In the genomic region with DNA sequence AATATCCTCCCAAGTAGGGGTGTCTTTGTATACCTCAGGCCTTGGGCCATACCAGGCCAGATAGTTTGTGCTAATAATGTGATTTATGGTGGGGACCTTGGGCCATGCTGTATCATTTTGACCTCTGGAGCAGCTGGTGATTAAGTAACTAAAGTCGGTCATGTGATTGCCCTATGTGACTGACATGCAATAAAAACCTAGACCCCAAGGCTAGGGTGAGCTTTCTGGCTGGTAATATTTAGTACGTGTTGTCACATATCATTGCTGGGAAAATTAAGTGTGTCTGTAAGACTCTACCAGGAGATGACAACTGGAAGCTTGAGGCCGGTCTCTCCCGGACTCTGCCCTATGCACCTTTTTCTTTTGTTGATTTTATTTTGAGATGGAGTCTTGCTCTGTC, we compare ENCODE assay signal across 2 cellular contexts.
TF ChIP-seq lines count a peak whose summit lies in the region.

No MANE protein-coding gene starts in this region.

TF ChIP-seq in liver, 16 proteins besides CTCF, POLR2A, EP300 and RAD21:
- TF ChIP-seq NR2F2 (IDR thresholded peaks at IDR 0.05) (no peak), HNF4G (IDR thresholded peaks at IDR 0.05) (peak; percentile 32), ZBTB33 (IDR thresholded peaks at IDR 0.05) (peak; percentile 65), HNF4A (conservative IDR thresholded peaks at IDR 0.05) (peak; percentile 78 to 79), TAF1 (conservative IDR thresholded peaks at IDR 0.05) (peak; percentile 93), SP1 (IDR thresholded peaks at IDR 0.05) (peak; percentile 75), FOXA2 (IDR thresholded peaks at IDR 0.05) (peak; percentile 26), JUND (IDR thresholded peaks at IDR 0.05) (no peak), ATF3 (IDR thresholded peaks at IDR 0.05) (no peak), YY1 (IDR thresholded peaks at IDR 0.05) (peak; percentile 80), RXRA (IDR thresholded peaks at IDR 0.05) (peak; percentile 83 to 86), GABPA (IDR thresholded peaks at IDR 0.05 in 1 of 2, conservative IDR thresholded peaks at IDR 0.05 in 1 of 2) (no peak), REST (IDR thresholded peaks at IDR 0.05) (peak; percentile 91)
- TF ChIP-seq, protein P1, sequence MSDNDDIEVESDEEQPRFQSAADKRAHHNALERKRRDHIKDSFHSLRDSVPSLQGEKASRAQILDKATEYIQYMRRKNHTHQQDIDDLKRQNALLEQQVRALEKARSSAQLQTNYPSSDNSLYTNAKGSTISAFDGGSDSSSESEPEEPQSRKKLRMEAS (IDR thresholded peaks at IDR 0.05) = peak; percentile 72

TF ChIP-seq in HepG2, 621 proteins besides CTCF, POLR2A, EP300 and RAD21:
- TF ChIP-seq REPIN1 (CRISPR knock-in tag; IDR thresholded peaks at IDR 0.05; ENCODE audit: borderline replicate concordance, low read depth) (no peak), ZNF33B (CRISPR knock-in tag; IDR thresholded peaks at IDR 0.05) (no peak)
